ENCODE assay signal across 24 cellular contexts in genomic region chr1:16975838-16976237, GRCh38. TPM values are rescaled to one million over a fixed set of nuclear protein-coding genes. Genes with fewer than 3 reads are reported as not detected.
"Had no signal": no experiment of that assay in that cellular context is flagged by ENCODE, and none has a peak within 500 bp of the region (broad histone marks: within the 10 kb centered on the region; RNA-seq: fewer than 3 reads in every experiment).

No MANE protein-coding gene starts in this region.

- H3K36me3 ChIP-seq: sigmoid colon had no signal

- H3K27me3 ChIP-seq: body of pancreas, testis had no signal

- H3K9me3 ChIP-seq: body of pancreas, sigmoid colon, testis, upper lobe of left lung had no signal

- H3K36me3 Mint-ChIP-seq: natural killer cell had no signal

- ATAC-seq: activated naive CD8-positive, alpha-beta T cell treated with anti-CD3 and anti-CD28 coated beads, Interleukin-2, amount 50 U/mL, for 24 hours; body of pancreas; left lobe of liver; natural killer cell; stimulated activated naive B cell treated with anti-CD40 and anti-IgM and Interleukin-4, amounts not matched to agents 10 μg/mL and 1 μg/mL and 100 μg/mL, for 72 hours had no signal

- H3K9me3 Mint-ChIP-seq: activated B cell treated with CpG ODN at 0.5 μM for 24 hours; activated CD4-positive, alpha-beta memory T cell treated with anti-CD3 and anti-CD28 coated beads, Interleukin-2, amount 10 ng/mL, durations not matched to agents 7 days and 5 days; activated naive CD8-positive, alpha-beta T cell treated with anti-CD3 and anti-CD28 coated beads, Interleukin-2, amount 50 U/mL, for 24 hours; natural killer cell; stimulated activated naive B cell treated with anti-CD40 and anti-IgM and Interleukin-4, amounts not matched to agents 10 μg/mL and 1 μg/mL and 100 μg/mL, for 72 hours had no signal

- H3K27ac Mint-ChIP-seq: activated B cell treated with CpG ODN at 0.5 μM for 24 hours; activated CD4-positive, alpha-beta memory T cell treated with anti-CD3 and anti-CD28 coated beads, Interleukin-2, amount 10 ng/mL, durations not matched to agents 7 days and 5 days; activated naive CD8-positive, alpha-beta T cell treated with anti-CD3 and anti-CD28 coated beads, Interleukin-2, amount 50 U/mL, for 24 hours; natural killer cell; stimulated activated naive B cell treated with anti-CD40 and anti-IgM and Interleukin-4, amounts not matched to agents 10 μg/mL and 1 μg/mL and 100 μg/mL, for 72 hours had no signal

- DNase-seq: activated B cell treated with CpG ODN at 0.5 μM for 24 hours; activated CD4-positive, alpha-beta memory T cell treated with anti-CD3 and anti-CD28 coated beads, Interleukin-2, amount 10 ng/mL, durations not matched to agents 7 days and 5 days; activated CD4-positive, alpha-beta T cell treated with anti-CD3 and anti-CD28 coated beads for 4 hours; activated effector memory CD4-positive, alpha-beta T cell treated with anti-CD3 and anti-CD28 coated beads, Interleukin-2, amount 50 U/mL, for 16 hours; activated naive CD4-positive, alpha-beta T cell treated with anti-CD3 and anti-CD28 coated beads, Interleukin-2, amount 50 U/mL, for 16 hours; activated naive CD8-positive, alpha-beta T cell treated with anti-CD3 and anti-CD28 coated beads, Interleukin-2, amount 50 U/mL, for 24 hours; body of pancreas; central memory CD4-positive, alpha-beta T cell; dorsolateral prefrontal cortex; kidney; natural killer cell; occipital lobe; posterior cingulate gyrus; sigmoid colon; stimulated activated CD4-positive, alpha-beta T cell treated with anti-CD3 and anti-CD28 coated beads, Interleukin-15, amount 100 ng/mL, for 24 hours; stimulated activated naive B cell treated with anti-CD40 and anti-IgM and Interleukin-4, amounts not matched to agents 10 μg/mL and 1 μg/mL and 100 μg/mL, for 72 hours; T-helper 9 cell; testis; upper lobe of left lung had no signal

- H3K27ac ChIP-seq: body of pancreas, dorsolateral prefrontal cortex, epithelial cell of prostate, sigmoid colon, testis had no signal

- H3K4me3 Mint-ChIP-seq: activated B cell treated with CpG ODN at 0.5 μM for 24 hours; activated CD4-positive, alpha-beta memory T cell treated with anti-CD3 and anti-CD28 coated beads, Interleukin-2, amount 10 ng/mL, durations not matched to agents 7 days and 5 days; activated naive CD8-positive, alpha-beta T cell treated with anti-CD3 and anti-CD28 coated beads, Interleukin-2, amount 50 U/mL, for 24 hours; natural killer cell; stimulated activated naive B cell treated with anti-CD40 and anti-IgM and Interleukin-4, amounts not matched to agents 10 μg/mL and 1 μg/mL and 100 μg/mL, for 72 hours had no signal

- H3K4me2 ChIP-seq: smooth muscle cell had no signal

- H3K4me3 ChIP-seq: body of pancreas, dorsolateral prefrontal cortex, lung, sigmoid colon, smooth muscle cell, testis, upper lobe of left lung had no signal

RNA-seq across cellular contexts. Expression of gene MFAP2, which starts 4.6 kb away (rescaled TPM):
- total RNA-seq: activated B cell treated with CpG ODN at 0.5 μM for 24 hours; T-helper 1 cell treated with Interleukin-12 subunit alpha and Interleukin-12 subunit beta and Interleukin-4 antibody, amounts not matched to agents 30 ng/mL and 1 ng/mL, for 36 hours had no signal
